11 cellular contexts compared by ENCODE assay signal in the genomic region with DNA sequence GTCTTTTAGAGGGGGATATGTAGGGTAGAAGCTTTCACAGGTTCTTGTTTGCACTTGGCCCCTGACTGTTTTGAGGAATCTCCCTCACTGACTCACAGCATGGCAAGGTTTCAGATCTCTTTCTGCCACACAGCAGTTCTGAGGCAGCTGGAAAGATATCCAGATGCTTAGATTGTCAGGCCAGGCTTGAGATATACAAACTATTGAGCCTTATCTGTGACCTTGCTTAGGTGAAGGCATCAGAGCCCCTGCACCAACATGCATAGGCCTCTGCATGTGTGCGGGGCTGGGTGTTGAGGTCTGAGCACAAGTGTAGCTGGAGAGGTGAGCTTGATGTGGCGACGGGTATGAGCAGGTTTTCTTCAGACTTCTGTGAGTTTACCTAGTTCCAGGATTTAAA.
DNase-seq lines count a peak whose midpoint lies in the region; ATAC-seq and TF ChIP-seq lines count a peak whose summit lies in the region.
"Had no signal": no experiment of that assay in that cellular context is flagged by ENCODE, and none has a peak within 500 bp of the region (broad histone marks: within the 10 kb centered on the region; RNA-seq: fewer than 3 reads in every experiment).

No MANE protein-coding gene starts in this region.

- H3K4me3 Mint-ChIP-seq in activated T-helper 17 cell treated with anti-CD3 and anti-CD28 coated beads, Interleukin-2, amount 50 U/mL, for 72 hours, result no peak overlapping the region
- H3K4me3 Mint-ChIP-seq in T-cell, result no peak overlapping the region

- H3K4me3 ChIP-seq in GM23248 (no peak overlapping the region), PC-3 (ENCODE audit: low read length) (no peak overlapping the region)

- BruUV-seq in PC-3 (replicated peaks; lab: Mats Ljungman, UMichigan), result no TSS peak

- peaks cover 5% of the 10 kb centered on the region for H3K4me1 Mint-ChIP-seq in activated T-helper 17 cell treated with anti-CD3 and anti-CD28 coated beads, Interleukin-2, amount 50 U/mL, for 72 hours
- H3K4me1 Mint-ChIP-seq in T-cell, result peaks cover 17 to 27% (median 22%) of the 10 kb centered on the region in 3 donors

- DNase-seq in AG08395 (ENCODE audit: low spot score) (peak; percentile 65), GM23248 (peak; percentile 59), foreskin keratinocyte (peak in 1 of 2 donors; percentile 41), T-cell (no peak), amygdala (lab: John Stamatoyannopoulos, UW) (no peak), PC-3 (no peak)
- DNase-seq: activated CD4-positive, alpha-beta T cell treated with anti-CD3 and anti-CD28 coated beads, Interleukin-2, amount 50 U/mL, for 48 hours; cerebellar nuclear complex; NCI-H1694 had no signal

- H3K36me3 ChIP-seq in GM23248 (ENCODE audit: low read depth) (peaks cover 5% of the 10 kb centered on the region; the same call in 1 of the 2 replicates), PC-3 (ENCODE audit: low read depth, low read length) (no peaks in the 10 kb centered on the region; the same call in 1 of the 2 replicates)

- intact Hi-C loops in PC-3 (cut with micrococcal nuclease), result no loop called here

- H3K27ac ChIP-seq in GM23248, result no peak overlapping the region
- no peak overlapping the region for H3K27ac ChIP-seq in foreskin keratinocyte
- H3K27ac ChIP-seq in PC-3 (ENCODE audit: low read length), result no peak overlapping the region

- POLR2A ChIA-PET in T-cell (lab: Charles Lee), result interaction anchor here in 1 of 2 donors (0.7 kb wide), 1 partner anchor 1329 kb away, joined by 3 read pairs; no protein-coding TSS in a partner anchor
- POLR2A ChIA-PET in PC-3 (lab: Charles Lee; ENCODE audit: unreplicated experiment), result no interaction called here

- no peaks in the 10 kb centered on the region for H3K27me3 Mint-ChIP-seq in activated T-helper 17 cell treated with anti-CD3 and anti-CD28 coated beads, Interleukin-2, amount 50 U/mL, for 72 hours
- H3K27me3 Mint-ChIP-seq in T-cell, result no peaks in the 10 kb centered on the region

- H3F3A ChIP-seq in GM23248 (ENCODE audit: insufficient read depth) (0 out of 2 replicates have a peak, but pooled peaks cover 10% of the 10 kb centered on the region), PC-3 (ENCODE audit: low read length, unreplicated experiment) (no peaks in the 10 kb centered on the region)

- H4K20me1 ChIP-seq in GM23248 (ENCODE audit: insufficient read depth) (no peaks in the 10 kb centered on the region), PC-3 (ENCODE audit: low read length) (no peaks in the 10 kb centered on the region)

- in situ Hi-C loops in GM23248 (cut with MboI), result no loop called here

- H3K9ac ChIP-seq in GM23248 (no peak overlapping the region), PC-3 (ENCODE audit: low read length) (no peak overlapping the region)

- no peak overlapping the region for H3K27ac Mint-ChIP-seq in activated T-helper 17 cell treated with anti-CD3 and anti-CD28 coated beads, Interleukin-2, amount 50 U/mL, for 72 hours
- H3K27ac Mint-ChIP-seq in T-cell, result no peak overlapping the region

- H3K4me2 ChIP-seq in GM23248 (ENCODE audit: unreplicated experiment) (no peak overlapping the region), PC-3 (ENCODE audit: low read length) (no peak overlapping the region)

- H3K79me2 ChIP-seq in GM23248 (ENCODE audit: insufficient read depth), result peaks cover 31% of the 10 kb centered on the region
- no peaks in the 10 kb centered on the region for H3K79me2 ChIP-seq in PC-3 (ENCODE audit: low read length)

- CTCF ChIA-PET in T-cell (lab: Charles Lee), result no interaction called here
- CTCF ChIA-PET in PC-3 (lab: Charles Lee), result no interaction called here

- H3K4me1 ChIP-seq in GM23248 (ENCODE audit: insufficient read depth), result 0 out of 2 replicates have a peak, but pooled peaks cover 7% of the 10 kb centered on the region
- H3K4me1 ChIP-seq in foreskin keratinocyte, result no peaks in the 10 kb centered on the region
- no peaks in the 10 kb centered on the region for H3K4me1 ChIP-seq in PC-3 (ENCODE audit: insufficient read depth, low read length)

- H3K9me2 ChIP-seq in GM23248 (ENCODE audit: insufficient read depth) (no peaks in the 10 kb centered on the region), PC-3 (replicated peaks; ENCODE audit: low read length) (no peaks in the 10 kb centered on the region)

- peaks cover 96% of the 10 kb centered on the region for H3K36me3 Mint-ChIP-seq in activated T-helper 17 cell treated with anti-CD3 and anti-CD28 coated beads, Interleukin-2, amount 50 U/mL, for 72 hours (ENCODE audit: low read depth)
- peaks cover 88% of the 10 kb centered on the region for H3K36me3 Mint-ChIP-seq in T-cell

- H3K27me3 ChIP-seq in GM23248 (replicated peaks; ENCODE audit: insufficient read depth), result no peaks in the 10 kb centered on the region
- no peaks in the 10 kb centered on the region for H3K27me3 ChIP-seq in foreskin keratinocyte
- no peaks in the 10 kb centered on the region for H3K27me3 ChIP-seq in PC-3 (ENCODE audit: low read length)

- ATAC-seq in activated T-helper 17 cell treated with anti-CD3 and anti-CD28 coated beads, Interleukin-2, amount 50 U/mL, for 72 hours (replicated peaks), result peak; percentile 52
- ATAC-seq in foreskin keratinocyte (peak; percentile 61), T-cell (replicated peaks in 1 of 4) (no peak), HG02623 (IDR thresholded peaks at IDR 0.05; ENCODE audit: unreplicated experiment) (no peak), PC-3 (no peak)

- H2AFZ ChIP-seq in GM23248 (no peak overlapping the region), PC-3 (ENCODE audit: low read length) (no peak overlapping the region)

- 89 to 92% methylated on average over 3 of the region's 3 CpGs for WGBS in GM23248 (ENCODE audit: low coverage in 1 of 2, low lambda C conversion rate in 2 of 2, missing lambda C conversion rate in 2 of 2), 2 experiments

- H3K9me3 ChIP-seq in GM23248 (ENCODE audit: low read depth), result no peaks in the 10 kb centered on the region
- H3K9me3 ChIP-seq in PC-3 (ENCODE audit: low read length), result no peaks in the 10 kb centered on the region

- no peaks in the 10 kb centered on the region for H3K9me3 Mint-ChIP-seq in activated T-helper 17 cell treated with anti-CD3 and anti-CD28 coated beads, Interleukin-2, amount 50 U/mL, for 72 hours
- peaks cover 0 to 17% (median 0%) of the 10 kb centered on the region in 3 donors for H3K9me3 Mint-ChIP-seq in T-cell

- TF ChIP-seq CTCF in foreskin keratinocyte (conservative IDR thresholded peaks at IDR 0.05) (no peak), PC-3 (conservative IDR thresholded peaks at IDR 0.05; ENCODE audit: low read depth, low read length) (no peak)

Comparison
In these comparisons a context has a peak if more than half of its experiments do, and no peak if none do; other contexts are left out.
1. DNase-seq: peak in AG08395 (single experiment) and GM23248 (single experiment); none in T-cell (0 of 34), amygdala (0 of 56) and PC-3 (single experiment).
2. ATAC-seq: peak in activated T-helper 17 cell treated with anti-CD3 and anti-CD28 coated beads, Interleukin-2, amount 50 U/mL, for 72 hours (single experiment) and foreskin keratinocyte (single experiment); none in T-cell (0 of 4), HG02623 (single experiment) and PC-3 (single experiment).